In genomic region chr14:42011221-42011620, GRCh38 we compare ENCODE assay signal across 18 cellular contexts.
A peak's percentile ranks its signal among the peaks of the same experiment; 100 is the strongest.
DNase-seq lines count a peak whose midpoint lies in the region; ATAC-seq, FAIRE-seq and TF ChIP-seq lines count a peak whose summit lies in the region.
"Had no signal": no experiment of that assay in that cellular context is flagged by ENCODE, and none has a peak within 500 bp of the region (broad histone marks: within the 10 kb centered on the region; RNA-seq: fewer than 3 reads in every experiment).

No MANE protein-coding gene starts in this region.

- H2AFZ ChIP-seq in OCI-LY1 (ENCODE audit: low read length) = peak overlapping the region; percentile 46; the same call in 1 of the 2 replicates
- H2AFZ ChIP-seq in HepG2 (ENCODE audit: low read length) = no peak overlapping the region

- no peaks in the 10 kb centered on the region for H4K20me1 ChIP-seq in OCI-LY1 (ENCODE audit: insufficient read depth, low read length)
- no peaks in the 10 kb centered on the region for H4K20me1 ChIP-seq in HepG2 (ENCODE audit: insufficient read depth, low read length)

- no peak for TF ChIP-seq CTCF in OCI-LY1 (IDR thresholded peaks at IDR 0.05; ENCODE audit: low read length)
- TF ChIP-seq CTCF in thyroid gland (IDR thresholded peaks at IDR 0.05) = no peak
- no peak for TF ChIP-seq CTCF in HepG2 (CRISPR knock-in tag; IDR thresholded peaks at IDR 0.05)

- no TSS peak for BruUV-seq in HepG2 (replicated peaks; lab: Mats Ljungman, UMichigan)

- CTCF ChIA-PET in HepG2 (lab: Yijun Ruan, JAX; ENCODE audit: low intra/inter-chr PET ratio, low total read pairs) = no interaction called here

- WGBS in thyroid gland, 2 donors = 61 to 76% methylated on average over 1 of the region's 1 CpG
- WGBS in HepG2 (ENCODE audit: low lambda C conversion rate) = 1% methylated on average over 1 of the region's 1 CpG

- no peaks in the 10 kb centered on the region for H3K9me3 ChIP-seq in OCI-LY1 (ENCODE audit: low read length)
- H3K9me3 ChIP-seq in thyroid gland = no peaks in the 10 kb centered on the region
- H3K9me3 ChIP-seq in HepG2 (ENCODE audit: low read length) = peaks cover 71% of the 10 kb centered on the region
- H3K9me3 ChIP-seq: SJCRH30 had no signal

- TF ChIP-seq RAD21 in HepG2 (CRISPR knock-in tag; IDR thresholded peaks at IDR 0.05) = no peak

- no peak overlapping the region for H3K9ac ChIP-seq in OCI-LY1 (ENCODE audit: low read length)
- no peak overlapping the region for H3K9ac ChIP-seq in HepG2 (ENCODE audit: insufficient read depth, low read depth, low read length)

- no peak for TF ChIP-seq POLR2A in thyroid gland (IDR thresholded peaks at IDR 0.05)
- no peak for TF ChIP-seq POLR2A in HepG2 (IDR thresholded peaks at IDR 0.05; ENCODE audit: insufficient read depth in 1 of 2, low read depth in 2 of 2, low read length in 2 of 2)

- H3K27ac ChIP-seq in OCI-LY1 (ENCODE audit: low read depth, low read length, poor library complexity, severe bottlenecking) = no peak overlapping the region
- no peak overlapping the region for H3K27ac ChIP-seq in thyroid gland
- H3K27ac ChIP-seq in HepG2 (ENCODE audit: extremely low read length, insufficient read depth, low read length) = no peak overlapping the region
- H3K27ac ChIP-seq: RWPE1, SJCRH30 had no signal

- H3K4me1 ChIP-seq in OCI-LY1 (ENCODE audit: insufficient read depth, low read length, severe bottlenecking) = peaks cover 14% of the 10 kb centered on the region
- no peaks in the 10 kb centered on the region for H3K4me1 ChIP-seq in thyroid gland
- H3K4me1 ChIP-seq in HepG2 (ENCODE audit: insufficient read depth, low read length) = no peaks in the 10 kb centered on the region
- H3K4me1 ChIP-seq: SJCRH30 had no signal

- no peaks in the 10 kb centered on the region for H3K79me2 ChIP-seq in OCI-LY1 (ENCODE audit: insufficient read depth, low read length)
- H3K79me2 ChIP-seq in HepG2 (ENCODE audit: insufficient read depth, low read length) = no peaks in the 10 kb centered on the region

- H3F3A ChIP-seq in OCI-LY1 (ENCODE audit: insufficient read depth, low read length) = no peaks in the 10 kb centered on the region

- FAIRE-seq in HepG2 (lab: Jason Lieb, UNC) = no peak

- DNase-seq in thyroid gland (no peak), HepG2 (ENCODE audit: low spot score) (no peak), GM19240 (ENCODE audit: insufficient read length, low spot score) (no peak), NCI-H226 (no peak)
- DNase-seq: C1 segment of cervical spinal cord, EL, H7, MM.1S, NCI-H1105 treated with DMSO at 0.1 percent for 48 hours, NCI-H187 treated with DMSO at 0.1 percent for 48 hours, NCI-H2171, NCI-H510A, NCI-H82, SJCRH30 had no signal

- intact Hi-C loops in thyroid gland (cut with DNase I) (no loop called here), HepG2 (cut with micrococcal nuclease; ENCODE audit: unreplicated experiment) (no loop called here)

- H3K4me2 ChIP-seq in OCI-LY1 (ENCODE audit: low read length) (no peak overlapping the region), HepG2 (ENCODE audit: low read depth, low read length) (no peak overlapping the region)

- ATAC-seq in GM18519 (IDR thresholded peaks at IDR 0.05; ENCODE audit: low FRiP score, unreplicated experiment) = peak; percentile 79
- peak; percentile 62 for ATAC-seq in HG02852 (IDR thresholded peaks at IDR 0.05; ENCODE audit: unreplicated experiment)
- no peak for ATAC-seq in HepG2

- no peaks in the 10 kb centered on the region for H3K27me3 ChIP-seq in OCI-LY1 (ENCODE audit: insufficient read depth, low read length)
- H3K27me3 ChIP-seq in thyroid gland = no peaks in the 10 kb centered on the region
- no peaks in the 10 kb centered on the region for H3K27me3 ChIP-seq in HepG2 (ENCODE audit: control insufficient read depth in 1 of 2, insufficient read depth in 2 of 2, low read length in 2 of 2)
- H3K27me3 ChIP-seq: SJCRH30 had no signal

- H3K4me3 ChIP-seq in OCI-LY1 (ENCODE audit: low read depth, low read length, poor library complexity, severe bottlenecking) (no peak overlapping the region), thyroid gland (replicated peaks in 1 of 3) (no peak overlapping the region), HepG2 (replicated peaks in 1 of 3; ENCODE audit: insufficient read depth in 1 of 3, low read depth in 2 of 3, low read length in 3 of 3) (no peak overlapping the region)
- H3K4me3 ChIP-seq: SJCRH30 had no signal

- POLR2A ChIA-PET in HepG2 (lab: Yijun Ruan, JAX) = no interaction called here

- no peak for TF ChIP-seq EP300 in HepG2 (IDR thresholded peaks at IDR 0.05; ENCODE audit: low read depth in 2 of 2, low read length in 2 of 2)
- no peak for TF ChIP-seq EP300 in HepG2 (CRISPR knock-in tag; IDR thresholded peaks at IDR 0.05; ENCODE audit: borderline replicate concordance)

- H3K36me3 ChIP-seq in OCI-LY1 (ENCODE audit: insufficient read depth, low read length) (no peaks in the 10 kb centered on the region), thyroid gland (no peaks in the 10 kb centered on the region), HepG2 (replicated peaks in 1 of 2; ENCODE audit: control insufficient read depth in 1 of 2, insufficient read depth in 2 of 2, low read length in 2 of 2) (no peaks in the 10 kb centered on the region)
- H3K36me3 ChIP-seq: SJCRH30 had no signal

- in situ Hi-C loops in HepG2 (cut with HindIII; ENCODE audit: extremely low pct_ligation_motif_present, low pct_unique_long_range_greater_than_20kb) = no loop called here

- no peaks in the 10 kb centered on the region for H3K9me2 ChIP-seq in OCI-LY1 (ENCODE audit: low read depth, low read length)

TF ChIP-seq in HepG2, 621 proteins besides CTCF, POLR2A, EP300 and RAD21:
- TF ChIP-seq ZNF136 (CRISPR knock-in tag; IDR thresholded peaks at IDR 0.05; ENCODE audit: low read depth) (no peak), ZNF160 (CRISPR knock-in tag; IDR thresholded peaks at IDR 0.05) (no peak), PRMT3 (CRISPR knock-in tag; IDR thresholded peaks at IDR 0.05; ENCODE audit: borderline replicate concordance, low read depth) (no peak), ZSCAN20 (CRISPR knock-in tag; IDR thresholded peaks at IDR 0.05; ENCODE audit: borderline replicate concordance) (no peak), POGZ (CRISPR knock-in tag; IDR thresholded peaks at IDR 0.05) (no peak), ZFP37 (CRISPR knock-in tag; IDR thresholded peaks at IDR 0.05; ENCODE audit: borderline replicate concordance) (no peak), ZKSCAN1 (IDR thresholded peaks at IDR 0.05; ENCODE audit: low read length) (no peak), ZNF580 (CRISPR knock-in tag; IDR thresholded peaks at IDR 0.05; ENCODE audit: borderline replicate concordance, low read depth) (no peak), ZMYM2 (CRISPR knock-in tag; IDR thresholded peaks at IDR 0.05) (no peak), KDM5B (CRISPR knock-in tag; IDR thresholded peaks at IDR 0.05; ENCODE audit: borderline replicate concordance) (no peak), ZC3H13 (CRISPR knock-in tag; IDR thresholded peaks at IDR 0.05) (no peak), ZNF282 (IDR thresholded peaks at IDR 0.05; ENCODE audit: partially characterized antibody) (no peak), SATB2 (CRISPR knock-in tag; IDR thresholded peaks at IDR 0.05) (no peak), ZNF678 (CRISPR knock-in tag; IDR thresholded peaks at IDR 0.05) (no peak)
- TF ChIP-seq, protein P1, sequence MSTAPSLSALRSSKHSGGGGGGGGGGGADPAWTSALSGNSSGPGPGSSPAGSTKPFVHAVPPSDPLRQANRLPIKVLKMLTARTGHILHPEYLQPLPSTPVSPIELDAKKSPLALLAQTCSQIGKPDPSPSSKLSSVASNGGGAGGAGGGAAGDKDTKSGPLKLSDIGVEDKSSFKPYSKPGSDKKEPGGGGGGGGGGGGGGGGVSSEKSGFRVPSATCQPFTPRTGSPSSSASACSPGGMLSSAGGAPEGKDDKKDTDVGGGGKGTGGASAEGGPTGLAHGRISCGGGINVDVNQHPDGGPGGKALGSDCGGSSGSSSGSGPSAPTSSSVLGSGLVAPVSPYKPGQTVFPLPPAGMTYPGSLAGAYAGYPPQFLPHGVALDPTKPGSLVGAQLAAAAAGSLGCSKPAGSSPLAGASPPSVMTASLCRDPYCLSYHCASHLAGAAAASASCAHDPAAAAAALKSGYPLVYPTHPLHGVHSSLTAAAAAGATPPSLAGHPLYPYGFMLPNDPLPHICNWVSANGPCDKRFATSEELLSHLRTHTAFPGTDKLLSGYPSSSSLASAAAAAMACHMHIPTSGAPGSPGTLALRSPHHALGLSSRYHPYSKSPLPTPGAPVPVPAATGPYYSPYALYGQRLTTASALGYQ (CRISPR knock-in tag; IDR thresholded peaks at IDR 0.05) = no peak
- TF ChIP-seq, protein P2, sequence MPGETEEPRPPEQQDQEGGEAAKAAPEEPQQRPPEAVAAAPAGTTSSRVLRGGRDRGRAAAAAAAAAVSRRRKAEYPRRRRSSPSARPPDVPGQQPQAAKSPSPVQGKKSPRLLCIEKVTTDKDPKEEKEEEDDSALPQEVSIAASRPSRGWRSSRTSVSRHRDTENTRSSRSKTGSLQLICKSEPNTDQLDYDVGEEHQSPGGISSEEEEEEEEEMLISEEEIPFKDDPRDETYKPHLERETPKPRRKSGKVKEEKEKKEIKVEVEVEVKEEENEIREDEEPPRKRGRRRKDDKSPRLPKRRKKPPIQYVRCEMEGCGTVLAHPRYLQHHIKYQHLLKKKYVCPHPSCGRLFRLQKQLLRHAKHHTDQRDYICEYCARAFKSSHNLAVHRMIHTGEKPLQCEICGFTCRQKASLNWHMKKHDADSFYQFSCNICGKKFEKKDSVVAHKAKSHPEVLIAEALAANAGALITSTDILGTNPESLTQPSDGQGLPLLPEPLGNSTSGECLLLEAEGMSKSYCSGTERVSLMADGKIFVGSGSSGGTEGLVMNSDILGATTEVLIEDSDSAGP (CRISPR knock-in tag; IDR thresholded peaks at IDR 0.05; ENCODE audit: borderline replicate concordance) = no peak
